Comparison of ENCODE assay signal across 23 cellular contexts in the genomic region with DNA sequence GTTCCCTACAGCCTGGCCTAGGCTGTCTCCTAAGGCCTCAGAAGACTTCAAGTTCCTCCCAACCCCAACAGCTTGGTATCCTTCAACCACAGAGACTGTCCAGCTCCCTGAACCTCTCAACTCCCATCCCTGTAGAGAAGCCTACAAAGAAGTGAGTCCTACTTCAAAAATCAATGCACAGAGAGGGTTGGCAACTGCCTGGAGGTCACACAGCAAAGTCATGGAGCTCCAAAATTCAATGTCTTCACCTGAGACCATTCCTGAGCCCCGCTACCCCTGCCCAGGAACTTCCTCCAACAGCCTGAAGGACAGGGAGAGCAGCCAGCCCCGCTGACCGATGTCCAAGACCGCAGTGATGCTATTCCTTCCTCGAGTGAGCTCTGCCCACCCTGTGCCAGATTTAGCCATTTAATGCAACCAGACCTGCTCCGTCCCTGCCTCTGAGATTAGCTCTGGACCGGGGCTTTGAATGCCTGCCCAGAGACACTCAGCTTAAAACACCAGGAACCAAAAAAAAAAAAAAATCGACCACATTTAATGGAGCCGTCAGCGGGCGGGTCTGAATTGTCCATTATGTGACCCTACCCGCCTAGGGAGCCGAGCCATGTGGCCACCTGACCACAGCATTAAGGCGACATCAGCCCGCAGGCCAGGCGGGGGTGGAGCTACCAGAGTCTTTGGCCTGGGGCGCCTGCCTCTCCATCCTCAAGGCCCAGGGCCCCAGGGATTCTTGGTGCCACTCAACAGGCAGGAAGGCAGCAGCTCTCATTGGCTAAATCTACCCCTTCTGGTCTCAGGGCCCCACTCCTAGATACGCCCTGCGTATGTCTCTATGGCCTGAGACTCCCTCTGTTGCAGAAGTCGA.
DNase-seq lines count a peak whose midpoint lies in the region; ATAC-seq, FAIRE-seq and TF ChIP-seq lines count a peak whose summit lies in the region.
"Had no signal": no experiment of that assay in that cellular context is flagged by ENCODE, and none has a peak within 500 bp of the region (broad histone marks: within the 10 kb centered on the region; RNA-seq: fewer than 3 reads in every experiment).

No MANE protein-coding gene starts in this region.

- TF ChIP-seq CTCF in K562 (IDR thresholded peaks at IDR 0.05 in 2 of 3, conservative IDR thresholded peaks at IDR 0.05 in 1 of 3; ENCODE audit: insufficient read depth in 2 of 3, low read depth in 1 of 3, low read length in 3 of 3) (no peak), HepG2 (CRISPR knock-in tag; IDR thresholded peaks at IDR 0.05) (no peak), spleen (IDR thresholded peaks at IDR 0.05 in 8 of 11, conservative IDR thresholded peaks at IDR 0.05 in 3 of 11) (no peak), OCI-LY7 (conservative IDR thresholded peaks at IDR 0.05; ENCODE audit: low read length) (no peak)

- TF ChIP-seq EP300 in K562 (IDR thresholded peaks at IDR 0.05; ENCODE audit: low read length) (no peak), HepG2 (IDR thresholded peaks at IDR 0.05; ENCODE audit: low read depth in 2 of 2, low read length in 2 of 2) (no peak), HepG2 (CRISPR knock-in tag; IDR thresholded peaks at IDR 0.05; ENCODE audit: borderline replicate concordance) (no peak)

- H3K9me3 ChIP-seq in right cardiac atrium (ENCODE audit: control insufficient read depth, low read length) (no peaks in the 10 kb centered on the region), K562 (replicated peaks; ENCODE audit: control insufficient read depth, insufficient read depth, low read depth, low read length) (no peaks in the 10 kb centered on the region), HepG2 (ENCODE audit: low read length) (no peaks in the 10 kb centered on the region), spleen (peaks cover 0 to 8% (median 2%) of the 10 kb centered on the region in 8 donors), OCI-LY7 (ENCODE audit: low read length) (0 out of 2 replicates have a peak, but pooled peaks cover 5% of the 10 kb centered on the region)

- no TSS peak for BruUV-seq in K562 (replicated peaks; lab: Mats Ljungman, UMichigan)
- BruUV-seq in HepG2 (replicated peaks; lab: Mats Ljungman, UMichigan): no TSS peak
- BruUV-seq in OCI-LY7 (replicated peaks; lab: Mats Ljungman, UMichigan): no TSS peak

- no peak overlapping the region for H3K4me3 ChIP-seq in right cardiac atrium (ENCODE audit: low read length)
- H3K4me3 ChIP-seq in K562: no peak overlapping the region
- H3K4me3 ChIP-seq in HepG2 (replicated peaks in 1 of 3; ENCODE audit: insufficient read depth in 1 of 3, low read depth in 2 of 3, low read length in 3 of 3): no peak overlapping the region
- no peak overlapping the region for H3K4me3 ChIP-seq in spleen
- H3K4me3 ChIP-seq in OCI-LY7 (ENCODE audit: low read depth, low read length, poor library complexity, severe bottlenecking): no peak overlapping the region

- H3K27ac ChIP-seq in right cardiac atrium (ENCODE audit: low read length): no peak overlapping the region
- no peak overlapping the region for H3K27ac ChIP-seq in K562 (ENCODE audit: extremely low read depth, low read depth, low read length)
- no peak overlapping the region for H3K27ac ChIP-seq in HepG2 (ENCODE audit: extremely low read length, insufficient read depth, low read length)
- H3K27ac ChIP-seq in spleen: no peak overlapping the region
- no peak overlapping the region for H3K27ac ChIP-seq in OCI-LY7 (ENCODE audit: low read depth, low read length, poor library complexity, severe bottlenecking)
- H3K27ac ChIP-seq: 22Rv1, C4-2B, KMS-11 had no signal

- no peak for FAIRE-seq in K562 (lab: Jason Lieb, UNC)
- no peak for FAIRE-seq in HepG2 (lab: Jason Lieb, UNC)
- FAIRE-seq: GM19239 had no signal

- H2AFZ ChIP-seq in K562 (ENCODE audit: low read depth, low read length) (no peak overlapping the region), HepG2 (ENCODE audit: low read length) (no peak overlapping the region), OCI-LY7 (ENCODE audit: low read length) (no peak overlapping the region)

- DNase-seq in Right ventricle myocardium superior (peak; percentile 28), right cardiac atrium (no peak), K562 (ENCODE audit: extremely low read depth in 1 of 4, low spot score in 3 of 4) (no peak), HepG2 (ENCODE audit: low spot score) (no peak), spleen (peak; percentile 33), NCI-H1694 (lab: John Stamatoyannopoulos, UW) (no peak), OCI-LY7 (ENCODE audit: low spot score) (no peak)
- DNase-seq: AML-193; DMS79; GOT3; NCI-H1105; NCI-H146; NCI-H2029 treated with DMSO at 0.1 percent for 48 hours; NCI-H226; NCI-H510A treated with DMSO at 0.1 percent for 48 hours; NCI-H774; NK-92 treated with Interleukin-12 subunit alpha and Interleukin-12 subunit beta, amount 100 ng/mL, for 24 hours had no signal

- H3K36me3 ChIP-seq in K562 (ENCODE audit: control insufficient read depth, insufficient read depth, low read length) (no peaks in the 10 kb centered on the region), HepG2 (replicated peaks in 1 of 2; ENCODE audit: control insufficient read depth in 1 of 2, insufficient read depth in 2 of 2, low read length in 2 of 2) (no peaks in the 10 kb centered on the region), spleen (no peaks in the 10 kb centered on the region), OCI-LY7 (ENCODE audit: insufficient read depth, low read length) (no peaks in the 10 kb centered on the region)

- CTCF ChIA-PET in K562 (lab: Yijun Ruan, JAX; ENCODE audit: low intra/inter-chr PET ratio): interaction anchor here (0.6 kb wide), 1 partner anchor 1880 kb away, joined by 3 read pairs; no protein-coding TSS in a partner anchor
- CTCF ChIA-PET in HepG2 (lab: Yijun Ruan, JAX; ENCODE audit: low intra/inter-chr PET ratio, low total read pairs): no interaction called here
- CTCF ChIA-PET in OCI-LY7 (lab: Charles Lee; ENCODE audit: unreplicated experiment): no interaction called here

- H3K27me3 ChIP-seq in right cardiac atrium (ENCODE audit: control insufficient read depth, insufficient read depth): no peaks in the 10 kb centered on the region
- H3K27me3 ChIP-seq in K562 (ENCODE audit: control insufficient read depth in 2 of 2, insufficient read depth in 2 of 2, low read length in 2 of 2): peaks cover 2 to 39% of the 10 kb centered on the region in 2 experiments; a peak in 3 of 5 replicates
- peaks cover 0 to 11% of the 10 kb centered on the region in 2 experiments; a peak in 2 of 5 replicates for H3K27me3 ChIP-seq in HepG2 (ENCODE audit: control insufficient read depth in 1 of 2, insufficient read depth in 2 of 2, low read length in 2 of 2)
- peaks cover 0 to 17% (median 0%) of the 10 kb centered on the region in 7 donors for H3K27me3 ChIP-seq in spleen (replicated peaks in 1 of 7)

- no peak for TF ChIP-seq POLR2A in K562 (conservative IDR thresholded peaks at IDR 0.05)
- no peak for TF ChIP-seq POLR2A in HepG2 (IDR thresholded peaks at IDR 0.05; ENCODE audit: insufficient read depth in 1 of 2, low read depth in 2 of 2, low read length in 2 of 2)
- TF ChIP-seq POLR2A in spleen (IDR thresholded peaks at IDR 0.05): no peak

- H3K79me2 ChIP-seq in K562 (ENCODE audit: control insufficient read depth, insufficient read depth, low read length): no peaks in the 10 kb centered on the region
- no peaks in the 10 kb centered on the region for H3K79me2 ChIP-seq in HepG2 (ENCODE audit: insufficient read depth, low read length)
- H3K79me2 ChIP-seq in OCI-LY7 (ENCODE audit: insufficient read depth, low read depth, low read length): no peaks in the 10 kb centered on the region

- no peaks in the 10 kb centered on the region for H3K9me1 ChIP-seq in K562 (ENCODE audit: control insufficient read depth, insufficient read depth, low read length)

- H3K4me1 ChIP-seq in right cardiac atrium (ENCODE audit: control insufficient read depth, insufficient read depth, low read length) (no peaks in the 10 kb centered on the region), K562 (replicated peaks in 1 of 2; ENCODE audit: control insufficient read depth in 2 of 2, insufficient read depth in 2 of 2, low read length in 2 of 2) (peaks cover 0 to 9% of the 10 kb centered on the region in 2 experiments; a peak in 3 of 5 replicates), HepG2 (ENCODE audit: insufficient read depth, low read length) (no peaks in the 10 kb centered on the region), spleen (no peaks in the 10 kb centered on the region), OCI-LY7 (ENCODE audit: insufficient read depth, low read length, poor library complexity, severe bottlenecking) (peaks cover 10% of the 10 kb centered on the region)

- H3K9ac ChIP-seq in K562 (ENCODE audit: insufficient read depth in 1 of 2, low read depth in 2 of 2, low read length in 2 of 2): no peak overlapping the region
- no peak overlapping the region for H3K9ac ChIP-seq in HepG2 (ENCODE audit: insufficient read depth, low read depth, low read length)
- H3K9ac ChIP-seq: KMS-11 had no signal

- TF ChIP-seq RAD21 in K562 (CRISPR knock-in tag; conservative IDR thresholded peaks at IDR 0.05 in 1 of 2, IDR thresholded peaks at IDR 0.05 in 1 of 2): no peak
- TF ChIP-seq RAD21 in HepG2 (CRISPR knock-in tag; IDR thresholded peaks at IDR 0.05): no peak

- POLR2A ChIA-PET in K562 (lab: Yijun Ruan, JAX) (interaction anchor here (0.6 to 0.8 kb wide), 2 partner anchors 37 to 111 kb away, joined by 3 read pairs; no protein-coding TSS in a partner anchor), HepG2 (lab: Yijun Ruan, JAX) (no interaction called here), OCI-LY7 (lab: Charles Lee) (interaction anchor here (0.6 to 0.9 kb wide), 2 partner anchors 10 to 989 kb away, joined by 3 to 4 read pairs; no protein-coding TSS in a partner anchor)

- H3K4me2 ChIP-seq in K562 (ENCODE audit: insufficient read depth, low read length) (no peak overlapping the region), HepG2 (ENCODE audit: low read depth, low read length) (no peak overlapping the region), OCI-LY7 (ENCODE audit: low read length) (no peak overlapping the region)
- H3K4me2 ChIP-seq: KMS-11 had no signal

- intact Hi-C loops in Right ventricle myocardium superior (cut with DNase I) (no loop called here), right cardiac atrium (cut with DNase I) (no loop called here), K562 (cut with micrococcal nuclease) (no loop called here), HepG2 (cut with micrococcal nuclease; ENCODE audit: unreplicated experiment) (no loop called here), spleen (cut with DNase I; ENCODE audit: low total_unique reads) (no loop called here), OCI-LY7 (cut with micrococcal nuclease; ENCODE audit: unreplicated experiment) (no loop called here)

- in situ Hi-C loops in K562 (cut with MboI): no loop called here
- in situ Hi-C loops in HepG2 (cut with HindIII; ENCODE audit: extremely low pct_ligation_motif_present, low pct_unique_long_range_greater_than_20kb): no loop called here

- H4K20me1 ChIP-seq in K562 (replicated peaks; ENCODE audit: control insufficient read depth, insufficient read depth, low read length) (no peaks in the 10 kb centered on the region), HepG2 (ENCODE audit: insufficient read depth, low read length) (no peaks in the 10 kb centered on the region), OCI-LY7 (ENCODE audit: insufficient read depth, low read length) (no peaks in the 10 kb centered on the region)

- no peak for ATAC-seq in Right ventricle myocardium superior (ENCODE audit: poor library complexity)
- ATAC-seq in right cardiac atrium: no peak
- no peak; the same call in 2 of the 3 replicates for ATAC-seq in K562
- no peak for ATAC-seq in HepG2
- ATAC-seq in GM19351 (IDR thresholded peaks at IDR 0.05; ENCODE audit: unreplicated experiment): no peak
- ATAC-seq: Panc1 had no signal

- no peaks in the 10 kb centered on the region for H3K9me2 ChIP-seq in OCI-LY7 (ENCODE audit: insufficient read depth, low read length)

- 70% methylated on average over 20 of the region's 20 CpGs for WGBS in right cardiac atrium
- WGBS in K562 (ENCODE audit: insufficient coverage, low coverage, missing lambda C conversion rate): 13% methylated on average over 20 of the region's 20 CpGs
- WGBS in HepG2 (ENCODE audit: low lambda C conversion rate): 40% methylated on average over 10 of the region's 20 CpGs
- 76 to 88% (median 79%) methylated on average over 20 of the region's 20 CpGs for WGBS in spleen, 5 donors

Comparison
In these comparisons a context has a peak if more than half of its experiments do, and no peak if none do; other contexts are left out.
1. DNase-seq: peak in Right ventricle myocardium superior (single experiment) and spleen (single experiment); none in right cardiac atrium (0 of 3), K562 (0 of 4), HepG2 (single experiment), NCI-H1694 (single experiment) and OCI-LY7 (single experiment).